ENCODE assay signal across 7 cellular contexts in the genomic region with DNA sequence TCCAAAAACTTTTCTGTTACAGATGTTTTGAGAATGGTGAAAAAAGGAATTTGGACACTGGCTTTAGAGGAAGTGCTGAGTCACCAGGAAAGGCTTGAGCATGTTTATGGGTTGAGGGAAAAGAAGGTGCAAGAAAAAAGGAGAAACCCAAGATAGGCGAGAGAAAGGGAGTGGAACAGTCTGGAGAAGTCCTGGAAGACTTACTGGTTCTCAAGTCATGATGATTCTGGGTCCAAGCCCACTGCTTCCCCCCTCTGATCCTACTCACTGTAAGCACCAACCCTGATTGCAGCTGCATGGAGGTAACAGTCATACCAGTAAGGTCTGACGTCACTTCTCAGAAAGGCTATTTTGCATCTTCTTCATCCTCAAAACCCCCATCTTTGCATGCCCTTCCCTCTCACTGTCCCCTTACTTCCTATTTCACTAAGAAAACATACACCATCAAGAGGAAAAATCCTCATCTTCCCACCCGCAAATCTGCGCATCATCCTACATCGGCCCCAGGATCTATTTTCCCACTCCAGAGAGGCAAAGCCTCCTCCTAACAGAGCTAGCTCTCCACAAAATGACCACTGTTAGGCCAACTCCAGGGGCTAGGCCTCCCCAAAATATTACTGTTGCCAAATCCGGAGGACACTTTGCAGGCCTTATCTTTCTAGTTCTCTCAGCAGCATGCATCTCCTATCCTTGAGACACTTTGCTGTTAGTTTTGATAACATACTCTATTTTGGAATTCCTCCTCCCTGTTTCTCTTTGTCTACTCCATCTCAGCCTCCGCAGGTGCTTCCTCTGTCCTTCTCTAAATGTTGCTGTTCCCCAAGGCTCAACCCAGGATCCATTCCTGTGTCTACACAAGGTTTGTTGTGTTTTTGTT. TPM values are rescaled to one million over a fixed set of nuclear protein-coding genes. Genes with fewer than 3 reads are reported as not detected.
A peak's percentile ranks its signal among the peaks of the same experiment; 100 is the strongest.
DNase-seq lines count a peak whose midpoint lies in the region; ATAC-seq, FAIRE-seq and TF ChIP-seq lines count a peak whose summit lies in the region.

No MANE protein-coding gene starts in this region.

- H3K9me3 ChIP-seq in MG63 = no peaks in the 10 kb centered on the region

- no peak for FAIRE-seq in RCC 7860 (lab: Jason Lieb, UNC)

- ATAC-seq in GM18505 (IDR thresholded peaks at IDR 0.05; ENCODE audit: unreplicated experiment) (no peak), GM21529 (IDR thresholded peaks at IDR 0.05; ENCODE audit: unreplicated experiment) (peak; percentile 47)

- peak; percentile 35 for DNase-seq in MG63
- peak; percentile 21 for DNase-seq in kidney tubule cell (ENCODE audit: low spot score)
- no peak for DNase-seq in RCC 7860 (ENCODE audit: low spot score)
- no peak for DNase-seq in C1 segment of cervical spinal cord (lab: John Stamatoyannopoulos, UW)
- no peak for DNase-seq in NCI-H128 (lab: John Stamatoyannopoulos, UW; ENCODE audit: unreplicated experiment)

- no peaks in the 10 kb centered on the region for H3K27me3 ChIP-seq in MG63

- TF ChIP-seq POLR2A in GM18505 (IDR thresholded peaks at IDR 0.05; ENCODE audit: borderline replicate concordance, extremely low read depth, insufficient read depth, insufficient read length) = peak; percentile 68

- peaks cover 8% of the 10 kb centered on the region for H3K36me3 ChIP-seq in MG63

- no peak overlapping the region for H3K4me3 ChIP-seq in MG63

RNA-seq across cellular contexts. Expression of a gene that starts 3.2 kb away (rescaled TPM):
- total RNA-seq in MG63 (2014; rRNA removed; shearing (Covaris generic); ENCODE audit: low replicate concordance) = 76.9 and 103 TPM in 2 replicates

Comparison
In these comparisons a context has a peak if more than half of its experiments do, and no peak if none do; other contexts are left out.
1. DNase-seq: peak in MG63 (single experiment) and kidney tubule cell (single experiment); none in RCC 7860 (single experiment), C1 segment of cervical spinal cord (0 of 14) and NCI-H128 (single experiment).